1 cellular context compared by ENCODE assay signal in genomic region chr15:31014608-31014925, GRCh38.
TF ChIP-seq lines count a peak whose summit lies in the region.

No MANE protein-coding gene starts in this region.

TF ChIP-seq in HepG2, 621 proteins besides CTCF, POLR2A, EP300 and RAD21 (continued from another document):
- no peak for TF ChIP-seq POGZ (CRISPR knock-in tag; IDR thresholded peaks at IDR 0.05)
- no peak for TF ChIP-seq EZH2 (conservative IDR thresholded peaks at IDR 0.05; ENCODE audit: low read depth, low read length)
- no peak for TF ChIP-seq ZNF83 (CRISPR knock-in tag; IDR thresholded peaks at IDR 0.05; ENCODE audit: borderline replicate concordance)
- TF ChIP-seq FOXO1 (CRISPR knock-in tag; IDR thresholded peaks at IDR 0.05), result no peak
- TF ChIP-seq MEF2D (CRISPR knock-in tag; IDR thresholded peaks at IDR 0.05), result no peak
- TF ChIP-seq, protein P1, sequence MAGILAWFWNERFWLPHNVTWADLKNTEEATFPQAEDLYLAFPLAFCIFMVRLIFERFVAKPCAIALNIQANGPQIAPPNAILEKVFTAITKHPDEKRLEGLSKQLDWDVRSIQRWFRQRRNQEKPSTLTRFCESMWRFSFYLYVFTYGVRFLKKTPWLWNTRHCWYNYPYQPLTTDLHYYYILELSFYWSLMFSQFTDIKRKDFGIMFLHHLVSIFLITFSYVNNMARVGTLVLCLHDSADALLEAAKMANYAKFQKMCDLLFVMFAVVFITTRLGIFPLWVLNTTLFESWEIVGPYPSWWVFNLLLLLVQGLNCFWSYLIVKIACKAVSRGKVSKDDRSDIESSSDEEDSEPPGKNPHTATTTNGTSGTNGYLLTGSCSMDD (CRISPR knock-in tag; IDR thresholded peaks at IDR 0.05), result no peak
- no peak for TF ChIP-seq FOXK2 (IDR thresholded peaks at IDR 0.05)
- TF ChIP-seq ZFP82 (CRISPR knock-in tag; IDR thresholded peaks at IDR 0.05; ENCODE audit: borderline replicate concordance), result no peak
- no peak for TF ChIP-seq RFX5 (IDR thresholded peaks at IDR 0.05; ENCODE audit: low read depth, low read length)
- no peak for TF ChIP-seq ATRX (CRISPR knock-in tag; IDR thresholded peaks at IDR 0.05; ENCODE audit: borderline replicate concordance)
- TF ChIP-seq ZNF746 (CRISPR knock-in tag; IDR thresholded peaks at IDR 0.05), result no peak
- TF ChIP-seq GABPB1 (CRISPR knock-in tag; IDR thresholded peaks at IDR 0.05), result no peak
- TF ChIP-seq, protein P2, sequence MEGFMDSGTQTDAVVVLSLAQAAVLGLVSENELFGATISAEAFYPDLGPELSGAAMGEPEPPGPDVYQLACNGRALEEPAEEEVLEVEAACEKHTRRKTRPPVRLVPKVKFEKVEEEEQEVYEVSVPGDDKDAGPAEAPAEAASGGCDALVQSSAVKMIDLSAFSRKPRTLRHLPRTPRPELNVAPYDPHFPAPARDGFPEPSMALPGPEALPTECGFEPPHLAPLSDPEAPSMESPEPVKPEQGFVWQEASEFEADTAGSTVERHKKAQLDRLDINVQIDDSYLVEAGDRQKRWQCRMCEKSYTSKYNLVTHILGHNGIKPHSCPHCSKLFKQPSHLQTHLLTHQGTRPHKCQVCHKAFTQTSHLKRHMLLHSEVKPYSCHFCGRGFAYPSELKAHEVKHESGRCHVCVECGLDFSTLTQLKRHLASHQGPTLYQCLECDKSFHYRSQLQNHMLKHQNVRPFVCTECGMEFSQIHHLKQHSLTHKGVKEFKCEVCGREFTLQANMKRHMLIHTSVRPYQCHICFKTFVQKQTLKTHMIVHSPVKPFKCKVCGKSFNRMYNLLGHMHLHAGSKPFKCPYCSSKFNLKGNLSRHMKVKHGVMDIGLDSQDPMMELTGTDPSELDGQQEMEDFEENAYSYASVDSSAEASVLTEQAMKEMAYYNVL (CRISPR knock-in tag; IDR thresholded peaks at IDR 0.05; ENCODE audit: borderline replicate concordance), result no peak
TF ChIP-seq in HepG2: peak in this region for 0.
